ENCODE assay signal across 8 cellular contexts in genomic region chr21:46285761-46286667, GRCh38. TPM values are rescaled to one million over a fixed set of nuclear protein-coding genes. Genes with fewer than 3 reads are reported as not detected.
DNase-seq lines count a peak whose midpoint lies in the region; TF ChIP-seq lines count a peak whose summit lies in the region.

TSS of gene YBEY (plus strand) at chr21:46286342. CDS start at chr21:46286914, 572 bp downstream.

- H3K4me3 ChIP-seq in fibroblast of the aortic adventitia (ENCODE audit: low read depth, low read length), result peak within 1 kb of the TSS; percentile 69

- H3K27me3 Mint-ChIP-seq in nephron progenitor cell (ENCODE audit: low read depth, poor library complexity), result no peaks in the 10 kb centered on the region
- H3K27me3 Mint-ChIP-seq in stimulated activated naive CD8-positive, alpha-beta T cell treated with anti-CD3 and anti-CD28 coated beads, Interleukin-15, Interleukin-2, amounts not matched to agents 100 ng/mL and 50 ng/mL, for 24 hours, result no peaks in the 10 kb centered on the region

- peaks cover 58% of the 10 kb centered on the region for H3K4me1 Mint-ChIP-seq in nephron progenitor cell
- H3K4me1 Mint-ChIP-seq in stimulated activated naive CD8-positive, alpha-beta T cell treated with anti-CD3 and anti-CD28 coated beads, Interleukin-15, Interleukin-2, amounts not matched to agents 100 ng/mL and 50 ng/mL, for 24 hours (ENCODE audit: low read depth), result peaks cover 63% of the 10 kb centered on the region

- peak; percentile 91 for TF ChIP-seq POLR2A in Raji (IDR thresholded peaks at IDR 0.05; ENCODE audit: insufficient read depth, low read depth, low read length)

- peak within 1 kb of the TSS; percentile 98 for H3K27ac Mint-ChIP-seq in nephron progenitor cell
- peak within 1 kb of the TSS; percentile 96 for H3K27ac Mint-ChIP-seq in stimulated activated naive CD8-positive, alpha-beta T cell treated with anti-CD3 and anti-CD28 coated beads, Interleukin-15, Interleukin-2, amounts not matched to agents 100 ng/mL and 50 ng/mL, for 24 hours

- peaks cover 26% of the 10 kb centered on the region for H3K9me3 Mint-ChIP-seq in nephron progenitor cell
- H3K9me3 Mint-ChIP-seq in stimulated activated naive CD8-positive, alpha-beta T cell treated with anti-CD3 and anti-CD28 coated beads, Interleukin-15, Interleukin-2, amounts not matched to agents 100 ng/mL and 50 ng/mL, for 24 hours, result no peaks in the 10 kb centered on the region

- TF ChIP-seq CTCF in fibroblast of the aortic adventitia (IDR thresholded peaks at IDR 0.05; ENCODE audit: insufficient read depth, low read length) (peak; percentile 49), nephron progenitor cell (IDR thresholded peaks at IDR 0.05) (no peak)

- peak within 1 kb of the TSS; percentile 92 for H3K4me3 Mint-ChIP-seq in nephron progenitor cell
- H3K4me3 Mint-ChIP-seq in stimulated activated naive CD8-positive, alpha-beta T cell treated with anti-CD3 and anti-CD28 coated beads, Interleukin-15, Interleukin-2, amounts not matched to agents 100 ng/mL and 50 ng/mL, for 24 hours, result peak within 1 kb of the TSS; percentile 95

- peak; percentile 93 for DNase-seq in ELR (ENCODE audit: low read depth)
- DNase-seq in H4 (ENCODE audit: low spot score), result peak; percentile 89
- DNase-seq in LoVo (ENCODE audit: low spot score), result peak; percentile 90
- DNase-seq in activated effector memory CD4-positive, alpha-beta T cell treated with Interleukin-2 at 50 U/mL for 16 hours, result peak; percentile 82
- DNase-seq in fibroblast of the aortic adventitia (ENCODE audit: low read depth), result peak; percentile 87
- DNase-seq in nephron progenitor cell, result peak; percentile 88

- H3K36me3 Mint-ChIP-seq in nephron progenitor cell (ENCODE audit: low read depth), result peaks cover 59% of the 10 kb centered on the region
- peaks cover 48% of the 10 kb centered on the region for H3K36me3 Mint-ChIP-seq in stimulated activated naive CD8-positive, alpha-beta T cell treated with anti-CD3 and anti-CD28 coated beads, Interleukin-15, Interleukin-2, amounts not matched to agents 100 ng/mL and 50 ng/mL, for 24 hours (ENCODE audit: low read depth)

RNA-seq across cellular contexts. Expression of gene YBEY, which starts in this region (rescaled TPM):
- 38.2 and 42.9 TPM in 2 replicates for total RNA-seq in H4 (2014; rRNA removed; shearing (Covaris generic))
- 16.5 and 22.4 TPM in 2 replicates for total RNA-seq in fibroblast of the aortic adventitia (ENCODE audit: low replicate concordance)

Comparison
In these comparisons a context has a peak if more than half of its experiments do, and no peak if none do; other contexts are left out.
1. Peak in every context shown above with its lines: DNase-seq and H3K4me3 ChIP-seq.